ENCODE assay signal across 20 cellular contexts in the genomic region with DNA sequence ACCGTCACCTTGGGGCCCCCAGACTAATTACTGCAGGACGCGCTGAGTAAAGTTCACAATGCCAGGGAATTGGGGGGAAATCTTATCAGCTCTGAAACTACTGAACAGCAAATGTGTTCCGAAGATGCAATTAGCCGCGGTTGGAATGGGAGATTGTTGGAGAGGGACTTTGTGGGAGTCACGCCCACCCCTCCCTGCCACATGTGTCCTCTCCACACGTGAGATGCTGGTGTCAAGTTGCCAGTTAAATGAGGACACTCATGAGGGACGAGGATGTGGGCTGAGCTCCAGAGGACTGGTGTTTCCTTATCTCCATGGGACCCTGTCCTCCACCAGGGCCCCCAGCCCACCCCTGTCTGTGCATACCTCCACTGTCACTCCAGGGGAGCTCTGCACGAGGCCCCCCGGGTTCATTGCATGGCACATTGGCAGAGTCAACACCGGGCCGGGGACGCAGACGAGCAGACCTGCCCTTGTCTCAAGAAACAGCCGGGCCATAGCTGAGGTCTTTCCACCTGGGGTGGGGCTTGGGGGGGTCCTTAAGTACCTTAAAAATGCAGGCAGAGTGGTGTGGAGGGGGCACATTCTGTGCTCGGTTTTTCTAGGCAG.
"Had no signal": no experiment of that assay in that cellular context is flagged by ENCODE, and none has a peak within 500 bp of the region (broad histone marks: within the 10 kb centered on the region; RNA-seq: fewer than 3 reads in every experiment).

No MANE protein-coding gene starts in this region.

- H3K4me1 Mint-ChIP-seq: naive B cell had no signal

- H3K27ac ChIP-seq: skin epidermis, suprapubic skin, thyroid gland, upper lobe of right lung had no signal

- DNase-seq: effector memory CD4-positive, alpha-beta T cell; immature natural killer cell; left cardiac atrium; left ventricle myocardium superior; mesenchymal stem cell; midbrain; naive B cell; stimulated activated CD4-positive, alpha-beta T cell treated with anti-CD3 and anti-CD28 coated beads, Interleukin-12 subunit alpha, Interleukin-12 subunit beta, amount 100 ng/mL, for 4 hours; stimulated activated naive CD4-positive, alpha-beta T cell treated with Interleukin-2 at 50 U/mL for 16 hours; thyroid gland; upper lobe of right lung had no signal

- H3K4me3 Mint-ChIP-seq: immature natural killer cell, naive B cell, nephron had no signal

- H3K9me3 Mint-ChIP-seq: nephron had no signal

- H3K27me3 Mint-ChIP-seq: naive B cell had no signal

- H3K4me3 ChIP-seq: lung, skin epidermis, suprapubic skin, thyroid gland, upper lobe of right lung had no signal

- FAIRE-seq: endometrium, frontal cortex, keratinocyte had no signal

- H3K27me3 ChIP-seq: suprapubic skin, thyroid gland, upper lobe of right lung had no signal

- H3K4me1 ChIP-seq: suprapubic skin, upper lobe of right lung had no signal

- H3K9me3 ChIP-seq: suprapubic skin, thyroid gland, upper lobe of right lung had no signal

- H3K36me3 ChIP-seq: suprapubic skin, thyroid gland, upper lobe of right lung had no signal

- H3K36me3 Mint-ChIP-seq: immature natural killer cell, naive B cell had no signal

- ATAC-seq: esophagus mucosa, left cardiac atrium, left ventricle myocardium superior, sciatic nerve, upper lobe of right lung had no signal
